22 cellular contexts compared by ENCODE assay signal in genomic region chr4:165248102-165248501, GRCh38. TPM values are rescaled to one million over a fixed set of nuclear protein-coding genes. Genes with fewer than 3 reads are reported as not detected.
A peak's percentile ranks its signal among the peaks of the same experiment; 100 is the strongest.
DNase-seq lines count a peak whose midpoint lies in the region; ATAC-seq, FAIRE-seq and TF ChIP-seq lines count a peak whose summit lies in the region.
"Had no signal": no experiment of that assay in that cellular context is flagged by ENCODE, and none has a peak within 500 bp of the region (broad histone marks: within the 10 kb centered on the region; RNA-seq: fewer than 3 reads in every experiment).

No MANE protein-coding gene starts in this region.

- WGBS in endodermal cell (ENCODE audit: insufficient coverage in 1 of 2, insufficient read length in 1 of 2), 2 experiments, result 90 to 96% methylated on average over 2 to 3 of the region's 3 CpGs

- FAIRE-seq in GM12891 (lab: Jason Lieb, UNC), result no peak
- FAIRE-seq: bronchial epithelial cell had no signal

- TF ChIP-seq POLR2A in GM12891 (IDR thresholded peaks at IDR 0.05; ENCODE audit: low read depth, low read length), result no peak

- no peak overlapping the region for H3K27ac Mint-ChIP-seq in endodermal cell
- H3K27ac Mint-ChIP-seq: activated B cell treated with CpG ODN at 0.5 μM for 24 hours; H9; immature natural killer cell; stimulated activated memory B cell treated with anti-CD40 and anti-IgM and Interleukin-4, amounts not matched to agents 10 μg/mL and 1 μg/mL and 100 μg/mL, for 72 hours; T-helper 2 cell treated with Interferon-gamma antibody and Interleukin-4, amounts not matched to agents 5 μg/mL and 100 μg/mL, for 36 hours had no signal

- H3K4me3 Mint-ChIP-seq in endodermal cell, result no peak overlapping the region
- H3K4me3 Mint-ChIP-seq: activated B cell treated with CpG ODN at 0.5 μM for 24 hours; H9; immature natural killer cell; stimulated activated memory B cell treated with anti-CD40 and anti-IgM and Interleukin-4, amounts not matched to agents 10 μg/mL and 1 μg/mL and 100 μg/mL, for 72 hours; T-helper 2 cell treated with Interferon-gamma antibody and Interleukin-4, amounts not matched to agents 5 μg/mL and 100 μg/mL, for 36 hours had no signal

- peaks cover 2% of the 10 kb centered on the region for H3K4me1 Mint-ChIP-seq in endodermal cell
- H3K4me1 Mint-ChIP-seq: H9; stimulated activated memory B cell treated with anti-CD40 and anti-IgM and Interleukin-4, amounts not matched to agents 10 μg/mL and 1 μg/mL and 100 μg/mL, for 72 hours had no signal

- no peaks in the 10 kb centered on the region for H3K27me3 Mint-ChIP-seq in endodermal cell (ENCODE audit: insufficient read depth)
- H3K27me3 Mint-ChIP-seq: activated B cell treated with CpG ODN at 0.5 μM for 24 hours; stimulated activated memory B cell treated with anti-CD40 and anti-IgM and Interleukin-4, amounts not matched to agents 10 μg/mL and 1 μg/mL and 100 μg/mL, for 72 hours had no signal

- TF ChIP-seq CTCF in lower lobe of right lung (IDR thresholded peaks at IDR 0.05) (no peak), endodermal cell (conservative IDR thresholded peaks at IDR 0.05) (no peak)

- H3K36me3 ChIP-seq in lower lobe of right lung, result no peaks in the 10 kb centered on the region
- no peaks in the 10 kb centered on the region for H3K36me3 ChIP-seq in endodermal cell (ENCODE audit: control insufficient read depth, insufficient read depth, low read length)
- H3K36me3 ChIP-seq: adrenal gland, heart left ventricle, SJSA1 had no signal

- H3K27ac ChIP-seq in lower lobe of right lung, result no peak overlapping the region
- H3K27ac ChIP-seq in endodermal cell (ENCODE audit: low read depth, low read length), result no peak overlapping the region
- H3K27ac ChIP-seq: SJSA1 had no signal

- ATAC-seq in lower lobe of right lung (peak; percentile 41 to 55), GM21825 (IDR thresholded peaks at IDR 0.05; ENCODE audit: unreplicated experiment) (no peak), HG03460 (IDR thresholded peaks at IDR 0.05; ENCODE audit: unreplicated experiment) (no peak)
- ATAC-seq: stimulated activated memory B cell treated with anti-CD40 and anti-IgM and Interleukin-4, amounts not matched to agents 10 μg/mL and 1 μg/mL and 100 μg/mL, for 72 hours had no signal

- intact Hi-C loops in lower lobe of right lung (cut with DNase I), result no loop called here

- H3K9me3 ChIP-seq in lower lobe of right lung, result no peaks in the 10 kb centered on the region
- H3K9me3 ChIP-seq in endodermal cell (ENCODE audit: control insufficient read depth, low read length), result no peaks in the 10 kb centered on the region
- H3K9me3 ChIP-seq: adrenal gland, heart left ventricle, SJSA1 had no signal

- H3K4me3 ChIP-seq in lower lobe of right lung, result no peak overlapping the region
- no peak overlapping the region for H3K4me3 ChIP-seq in endodermal cell (ENCODE audit: low read length)
- H3K4me3 ChIP-seq: adrenal gland, heart left ventricle, SJSA1 had no signal

- H3K27me3 ChIP-seq in lower lobe of right lung (ENCODE audit: low read depth) (no peaks in the 10 kb centered on the region), endodermal cell (ENCODE audit: control insufficient read depth, insufficient read depth, low read length, poor library complexity, severe bottlenecking) (no peaks in the 10 kb centered on the region)
- H3K27me3 ChIP-seq: adrenal gland, heart left ventricle, SJSA1 had no signal

- peak; percentile 31 for DNase-seq in CD1c-positive myeloid dendritic cell (ENCODE audit: extremely low spot score)
- no peak for DNase-seq in GM12891 (ENCODE audit: insufficient read length, low spot score)
- peak; percentile 12 for DNase-seq in NOMO-1 treated with dmso at 0.1 percent for 144 hours (lab: John Stamatoyannopoulos, UW; ENCODE audit: unreplicated experiment)
- DNase-seq in lower lobe of right lung, result no peak
- DNase-seq in endodermal cell, result no peak
- DNase-seq: activated B cell treated with CpG ODN at 0.5 μM for 24 hours, adrenal gland, COR-L47, cortex of kidney, H9, heart left ventricle, immature natural killer cell, MM.1S, NCI-H2029 treated with DMSO at 0.1 percent for 48 hours, NCI-H524, right cardiac atrium had no signal

- H3K9ac ChIP-seq in endodermal cell (ENCODE audit: extremely low read depth, low read length, poor library complexity, severe bottlenecking), result no peak overlapping the region

- no peaks in the 10 kb centered on the region for H3K4me1 ChIP-seq in lower lobe of right lung
- H3K4me1 ChIP-seq in endodermal cell (ENCODE audit: control insufficient read depth, insufficient read depth, low read length), result no peaks in the 10 kb centered on the region
- H3K4me1 ChIP-seq: adrenal gland, SJSA1 had no signal

- no peaks in the 10 kb centered on the region for H3K9me3 Mint-ChIP-seq in endodermal cell
- H3K9me3 Mint-ChIP-seq: activated B cell treated with CpG ODN at 0.5 μM for 24 hours; H9; immature natural killer cell; stimulated activated memory B cell treated with anti-CD40 and anti-IgM and Interleukin-4, amounts not matched to agents 10 μg/mL and 1 μg/mL and 100 μg/mL, for 72 hours; T-helper 2 cell treated with Interferon-gamma antibody and Interleukin-4, amounts not matched to agents 5 μg/mL and 100 μg/mL, for 36 hours had no signal

- H3K36me3 Mint-ChIP-seq in endodermal cell (ENCODE audit: low read depth), result no peaks in the 10 kb centered on the region

TF ChIP-seq in GM12891, 5 proteins besides CTCF, POLR2A, EP300 and RAD21:
- TF ChIP-seq PAX5 (IDR thresholded peaks at IDR 0.05; ENCODE audit: insufficient read depth, low read length, severe bottlenecking) (no peak), POLR2AphosphoS5 (IDR thresholded peaks at IDR 0.05; ENCODE audit: low read depth, low read length) (no peak), SPI1 (IDR thresholded peaks at IDR 0.05; ENCODE audit: low read depth, low read length) (0 out of 2 replicates have a peak, but pooled peaks have one; percentile 23), TAF1 (IDR thresholded peaks at IDR 0.05; ENCODE audit: low read depth, low read length) (no peak)
TF ChIP-seq in GM12891: peak in this region for 1.

RNA-seq across cellular contexts. Expression of gene KLHL2, which starts 40.7 kb away (rescaled TPM):
- polyA plus RNA-seq in GM12891 (2012; ENCODE audit: low read depth, missing spikeins), result 8.5 TPM
- total RNA-seq in lower lobe of right lung (37.7 TPM), endodermal cell (10 to 100 TPM; 11.6 to 16.0 TPM)
- polyA plus RNA-seq in endodermal cell (2013, experiment 1 of 2), result 11.5 TPM
- polyA plus RNA-seq in endodermal cell (2013, experiment 2 of 2), result 10.4 TPM

Comparison
In these comparisons a context has a peak if more than half of its experiments do, and no peak if none do; other contexts are left out.
1. DNase-seq: peak in CD1c-positive myeloid dendritic cell (single experiment) and NOMO-1 treated with dmso at 0.1 percent for 144 hours (single experiment); none in GM12891 (single experiment), lower lobe of right lung (single experiment) and endodermal cell (single experiment).
2. ATAC-seq: peak in lower lobe of right lung (2 of 2); none in GM21825 (single experiment) and HG03460 (single experiment).